8 cellular contexts compared by ENCODE assay signal in the genomic region with DNA sequence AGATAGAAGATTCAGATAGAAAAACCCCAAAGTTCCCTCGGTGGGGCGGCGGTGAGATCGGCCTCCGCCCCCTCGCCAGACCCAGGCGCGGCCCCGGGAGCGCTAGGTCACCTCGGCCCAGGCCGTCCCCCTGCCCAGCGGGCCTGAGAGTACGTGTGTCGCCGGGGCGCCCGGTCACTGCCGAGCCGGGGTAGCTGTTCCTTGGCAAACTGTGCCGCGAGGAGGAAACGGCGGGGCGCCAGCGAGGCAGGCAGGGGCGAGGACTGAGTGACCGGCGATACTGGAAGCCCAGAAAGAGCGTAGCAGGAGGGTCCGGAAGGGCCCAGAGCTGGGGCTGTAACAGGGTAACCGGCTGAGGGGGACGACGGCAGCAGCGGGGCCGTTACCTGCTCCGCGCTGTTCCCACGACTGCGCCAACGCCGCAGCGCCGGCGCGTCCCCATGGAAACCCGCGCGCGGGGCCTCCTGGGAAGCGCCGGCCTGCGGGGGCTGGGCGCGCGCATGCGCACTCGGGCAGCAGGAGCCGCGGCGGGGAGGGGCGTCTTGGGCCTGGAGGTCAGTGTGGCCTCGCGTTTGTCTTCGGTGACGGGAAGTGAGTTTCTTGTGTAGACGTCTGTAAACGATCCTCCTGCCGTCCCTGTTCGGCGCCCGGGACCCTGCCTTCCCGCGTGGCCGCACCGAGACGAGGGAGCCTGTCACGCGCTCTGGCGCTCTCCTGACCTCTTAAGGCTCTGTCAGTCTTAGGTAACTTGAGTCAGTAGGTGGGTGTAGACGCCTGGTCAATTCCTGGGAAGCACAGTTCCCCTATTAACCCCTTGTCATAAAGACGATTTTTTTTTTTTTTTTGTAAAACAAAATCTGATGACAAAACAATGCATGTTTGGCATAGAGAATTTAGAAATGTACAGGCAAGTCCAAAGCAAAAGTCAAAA. TPM values are rescaled to one million over a fixed set of nuclear protein-coding genes. Genes with fewer than 3 reads are reported as not detected.
DNase-seq lines count a peak whose midpoint lies in the region; ATAC-seq, FAIRE-seq and TF ChIP-seq lines count a peak whose summit lies in the region.

A gene (minus strand): TSS at position 440 of the 931 bp plus-strand sequence. CDS start 17,285 bp downstream, outside the sequence.

- intact Hi-C loops in Right ventricle myocardium inferior (cut with DNase I) (loop anchor here (2.0 kb wide), 1 partner anchor 133 kb away; a partner anchor contains a TSS), pancreas (cut with DNase I) (no loop called here), tibial artery (cut with DNase I; ENCODE audit: low total_unique reads) (loop anchor here (10.0 kb wide), 1 partner anchor 61 kb away; a partner anchor contains a TSS)

- H3K4me1 Mint-ChIP-seq in activated naive CD8-positive, alpha-beta T cell (ENCODE audit: low read depth) = peaks cover 18% of the 10 kb centered on the region

- FAIRE-seq in pancreas (lab: Jason Lieb, UNC) = no peak

- POLR2A ChIA-PET in SK-N-SH (lab: Yijun Ruan, JAX) = no interaction called here

- peak in 1 of 2 experiments; percentile 16; a peak in 1 of 4 replicates for TF ChIP-seq EP300 in SK-N-SH (IDR thresholded peaks at IDR 0.05; ENCODE audit: borderline replicate concordance in 1 of 2, low read depth in 1 of 2, low read length in 1 of 2)

- H3K4me2 ChIP-seq in SK-N-SH = peak within 1 kb of the TSS; percentile 92

- no peaks in the 10 kb centered on the region for H3K9me2 ChIP-seq in SK-N-SH

- ATAC-seq in HG02588 (IDR thresholded peaks at IDR 0.05; ENCODE audit: unreplicated experiment) (peak; percentile 87), Right ventricle myocardium inferior (peak; percentile 97), pancreas (peak; percentile 90 to 98 (median 96))

- TF ChIP-seq POLR2A in NB4 (IDR thresholded peaks at IDR 0.05; ENCODE audit: extremely low read depth, insufficient read length) = peak; percentile 80

- peak within 1 kb of the TSS; percentile 95 for H3K27ac Mint-ChIP-seq in activated naive CD8-positive, alpha-beta T cell

- H4K20me1 ChIP-seq in SK-N-SH (ENCODE audit: insufficient read depth) = no peaks in the 10 kb centered on the region

- TF ChIP-seq RAD21 in SK-N-SH (IDR thresholded peaks at IDR 0.05; ENCODE audit: low read length) = no peak

- H3K36me3 Mint-ChIP-seq in activated naive CD8-positive, alpha-beta T cell = no peaks in the 10 kb centered on the region

- peak within 1 kb of the TSS; percentile 95 for H2AFZ ChIP-seq in SK-N-SH (ENCODE audit: low read depth)

- CTCF ChIA-PET in SK-N-SH (lab: Yijun Ruan, JAX) = interaction anchor here (1.0 to 1.5 kb wide), 5 partner anchors 16 to 792 kb away, joined by 3 to 5 read pairs (median 3); no protein-coding TSS in a partner anchor

- peak within 1 kb of the TSS; percentile 97 for H3K4me3 Mint-ChIP-seq in activated naive CD8-positive, alpha-beta T cell

- H3K79me2 ChIP-seq in SK-N-SH (ENCODE audit: insufficient read depth) = no peaks in the 10 kb centered on the region

- no peaks in the 10 kb centered on the region for H3K9me3 Mint-ChIP-seq in activated naive CD8-positive, alpha-beta T cell (ENCODE audit: low read depth)

- H3K4me1 ChIP-seq in SK-N-SH (ENCODE audit: control insufficient read depth in 1 of 2, insufficient read depth in 2 of 2, low read depth in 1 of 2, low read length in 1 of 2) (peaks cover 0 to 9% of the 10 kb centered on the region in 2 experiments; a peak in 3 of 4 replicates), pancreas (peaks cover 7 to 12% (median 8%) of the 10 kb centered on the region in 3 donors), tibial artery (peaks cover 0 to 17% (median 8%) of the 10 kb centered on the region in 4 donors)

- H3K27ac ChIP-seq in SK-N-SH (ENCODE audit: low read depth in 2 of 2, low read length in 1 of 2) (peak within 1 kb of the TSS; percentile 90 to 95), pancreas (peak within 1 kb of the TSS; percentile 84 to 95 (median 88)), tibial artery (peak within 1 kb of the TSS; percentile 85 to 91)

- WGBS in SK-N-SH (ENCODE audit: low lambda C conversion rate) = 4% methylated on average over 25 of the region's 82 CpGs
- 0% methylated on average over 71 to 82 of the region's 82 CpGs for WGBS in pancreas, 2 donors

- DNase-seq in GM12864 (ENCODE audit: low read depth) (peak; percentile 64), NB4 (ENCODE audit: low read depth) (peak; percentile 93), SK-N-SH (peak; percentile 99), Right ventricle myocardium inferior (ENCODE audit: missing footprints) (peak; percentile 97), pancreas (peak; percentile 88 to 99 (median 96)), tibial artery (peak; percentile 86 to 93)

- H3K36me3 ChIP-seq in SK-N-SH (replicated peaks in 1 of 2; ENCODE audit: control insufficient read depth in 1 of 2, insufficient read depth in 2 of 2, low read length in 1 of 2) = no peaks in the 10 kb centered on the region
- H3K36me3 ChIP-seq in pancreas = no peaks in the 10 kb centered on the region
- no peaks in the 10 kb centered on the region for H3K36me3 ChIP-seq in tibial artery

- no peaks in the 10 kb centered on the region for H3F3A ChIP-seq in SK-N-SH (replicated peaks; ENCODE audit: insufficient read depth)

- H3K27me3 Mint-ChIP-seq in activated naive CD8-positive, alpha-beta T cell = peaks cover 3% of the 10 kb centered on the region

- H3K9me3 ChIP-seq in SK-N-SH (no peaks in the 10 kb centered on the region), pancreas (no peaks in the 10 kb centered on the region), tibial artery (no peaks in the 10 kb centered on the region)

- H3K4me3 ChIP-seq in GM12864 (ENCODE audit: low read depth, low read length) (peak within 1 kb of the TSS; percentile 79), NB4 (ENCODE audit: low read depth, low read length) (peak within 1 kb of the TSS; percentile 77), SK-N-SH (ENCODE audit: low read depth in 2 of 2, low read length in 1 of 2) (peak within 1 kb of the TSS; percentile 83 to 97), pancreas (peak within 1 kb of the TSS; percentile 82 to 94 (median 87)), tibial artery (peak within 1 kb of the TSS; percentile 83 to 86)

- TF ChIP-seq CTCF in GM12864 (IDR thresholded peaks at IDR 0.05; ENCODE audit: low read depth, low read length, missing control alignments) = peak; percentile 34
- TF ChIP-seq CTCF in NB4 (IDR thresholded peaks at IDR 0.05; ENCODE audit: low read depth, low read length) = no peak
- peak; percentile 23; the same call in 1 of the 2 replicates for TF ChIP-seq CTCF in SK-N-SH (IDR thresholded peaks at IDR 0.05)
- TF ChIP-seq CTCF in pancreas (IDR thresholded peaks at IDR 0.05) = no peak
- no peak for TF ChIP-seq CTCF in tibial artery (IDR thresholded peaks at IDR 0.05)

- peak within 1 kb of the TSS; percentile 91 for H3K9ac ChIP-seq in SK-N-SH

- no peaks in the 10 kb centered on the region for H3K27me3 ChIP-seq in SK-N-SH (ENCODE audit: insufficient read depth)
- no peaks in the 10 kb centered on the region for H3K27me3 ChIP-seq in pancreas
- H3K27me3 ChIP-seq in tibial artery = no peaks in the 10 kb centered on the region

TF ChIP-seq in SK-N-SH, 30 proteins besides CTCF, POLR2A, EP300 and RAD21:
- TF ChIP-seq RFX5 (IDR thresholded peaks at IDR 0.05; ENCODE audit: low read length) (no peak), SMC3 (IDR thresholded peaks at IDR 0.05; ENCODE audit: low read depth, low read length) (0 out of 2 replicates have a peak, but pooled peaks have one; percentile 6), TAF1 (IDR thresholded peaks at IDR 0.05; ENCODE audit: borderline replicate concordance, low read depth, low read length) (peak; percentile 66), TCF12 (IDR thresholded peaks at IDR 0.05) (no peak), NRF1 (IDR thresholded peaks at IDR 0.05; ENCODE audit: low read depth, low read length) (peak; percentile 83), POLR2AphosphoS5 (IDR thresholded peaks at IDR 0.05; ENCODE audit: low read depth, low read length) (peak; percentile 70), CHD2 (IDR thresholded peaks at IDR 0.05; ENCODE audit: low read length, partially characterized antibody) (peak; percentile 82), MXI1 (IDR thresholded peaks at IDR 0.05; ENCODE audit: low read depth, low read length) (peak; percentile 84)
- TF ChIP-seq, protein P1, sequence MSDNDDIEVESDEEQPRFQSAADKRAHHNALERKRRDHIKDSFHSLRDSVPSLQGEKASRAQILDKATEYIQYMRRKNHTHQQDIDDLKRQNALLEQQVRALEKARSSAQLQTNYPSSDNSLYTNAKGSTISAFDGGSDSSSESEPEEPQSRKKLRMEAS (IDR thresholded peaks at IDR 0.05; ENCODE audit: low read depth) = peak; percentile 79

RNA-seq across cellular contexts. Expression of the gene that starts here (rescaled TPM):
- 0.74 and 1.0 TPM in 2 replicates for polyA plus RNA-seq in SK-N-SH (2012; rRNA removed)
- polyA plus RNA-seq in SK-N-SH (2012; cell fraction: cytosol; rRNA removed) = 1.2 and 1.9 TPM in 2 replicates
- polyA plus RNA-seq in SK-N-SH (2012; cell fraction: nucleus; rRNA removed) = 0.96 and 2.5 TPM in 2 replicates
- total RNA-seq in Right ventricle myocardium inferior = 0.46 TPM
- total RNA-seq in pancreas = 1 to 10 TPM; 1.1 to 1.8 (median 1.3) TPM
- polyA plus RNA-seq in pancreas = 1 to 10 TPM in 1 of 2 donors, under 1 TPM in 1; 0.72 to 1.7 TPM

Comparison
In these comparisons a context has a peak if more than half of its experiments do, and no peak if none do; other contexts are left out.
1. Peak in every context shown above with its lines: DNase-seq, ATAC-seq, H3K4me3 ChIP-seq and H3K27ac ChIP-seq.
2. Peak in DNase-seq and ATAC-seq in Right ventricle myocardium inferior; RNA of the gene not detected or under 1 TPM.
3. CTCF ChIP-seq: peak in GM12864 (single experiment) and SK-N-SH (single experiment); none in NB4 (single experiment), pancreas (0 of 4) and tibial artery (0 of 2).
4. intact Hi-C loops: an anchor here in Right ventricle myocardium inferior (2.0 kb wide) and tibial artery (10.0 kb wide); none called in pancreas.